In the genomic region with DNA sequence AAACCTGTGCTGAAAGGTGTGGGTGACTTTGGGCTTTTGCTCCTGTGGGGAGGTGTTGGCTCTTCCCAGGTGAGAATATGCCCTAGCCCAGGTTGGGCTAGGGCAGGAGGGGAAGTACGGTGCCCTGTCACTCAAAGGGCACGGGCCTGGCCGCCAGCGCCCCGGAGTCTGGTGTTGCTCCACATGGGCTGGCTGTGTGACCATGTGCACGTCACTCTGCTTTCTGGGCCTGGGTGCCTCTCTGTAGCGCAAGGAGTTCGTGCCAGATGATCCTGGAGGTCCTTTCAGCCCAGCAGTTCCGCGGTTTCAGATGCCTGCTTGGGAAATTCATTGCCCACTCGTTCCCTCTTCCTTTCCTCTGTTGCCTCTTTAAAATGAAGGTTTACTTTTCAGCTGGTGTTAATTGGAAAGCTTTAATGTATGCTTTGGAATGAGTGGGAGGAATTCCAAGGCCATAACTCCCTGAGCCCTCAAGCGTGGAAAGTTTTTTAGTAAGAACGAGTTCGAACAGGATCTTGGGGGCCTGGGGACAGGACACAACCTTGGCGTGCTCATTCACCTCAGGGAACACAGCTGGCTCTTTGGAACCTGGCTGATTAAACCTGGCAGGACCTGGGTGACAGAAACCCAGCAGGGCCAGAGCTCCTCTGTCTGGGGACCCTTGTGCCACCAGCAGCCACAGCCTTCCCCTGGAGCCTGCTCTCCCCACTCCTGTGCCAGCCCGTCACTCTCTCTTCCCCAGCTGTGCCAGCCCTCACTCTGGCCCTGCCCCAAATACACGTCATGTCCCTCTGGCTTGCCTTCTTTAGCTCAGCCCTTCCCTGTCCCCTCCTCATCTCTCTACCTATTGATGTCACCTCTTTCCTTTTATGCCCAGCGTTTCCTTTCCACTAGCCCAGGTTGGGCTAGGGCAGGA, we compare ENCODE assay signal across 9 cellular contexts. TPM values are rescaled to one million over a fixed set of nuclear protein-coding genes. Genes with fewer than 3 reads are reported as not detected.
DNase-seq lines count a peak whose midpoint lies in the region.
"Had no signal": no experiment of that assay in that cellular context is flagged by ENCODE, and none has a peak within 500 bp of the region (broad histone marks: within the 10 kb centered on the region; RNA-seq: fewer than 3 reads in every experiment).

No MANE protein-coding gene starts in this region.

- WGBS in thymus: 63% methylated on average over 18 of the region's 18 CpGs

- H3K9ac ChIP-seq in duodenal mucosa (ENCODE audit: low read depth in 1 of 2, low read length in 2 of 2): no peak overlapping the region

- peak overlapping the region; percentile 42 for H3K27ac ChIP-seq in duodenal mucosa (ENCODE audit: low read depth, low read length)
- H3K27ac ChIP-seq in thymus (ENCODE audit: low read depth): peak overlapping the region; percentile 48
- H3K27ac ChIP-seq: SK-N-MC had no signal

- H3K9me3 ChIP-seq in duodenal mucosa (ENCODE audit: control insufficient read depth in 1 of 2, low read length in 2 of 2) (no peaks in the 10 kb centered on the region), thymus (ENCODE audit: control insufficient read depth) (no peaks in the 10 kb centered on the region)

- peak; percentile 94 for DNase-seq in NCI-H1694 treated with DMSO at 0.1 percent for 48 hours (lab: John Stamatoyannopoulos, UW)
- peak; percentile 83 for DNase-seq in kidney tubule cell (ENCODE audit: low spot score)
- no peak for DNase-seq in NCI-H1105 (lab: John Stamatoyannopoulos, UW)
- DNase-seq in AML-193 (lab: John Stamatoyannopoulos, UW): no peak
- DNase-seq in stimulated activated CD4-positive, alpha-beta T cell treated with anti-CD3 and anti-CD28 coated beads, Interleukin-15, amount 100 ng/mL, for 24 hours: no peak
- DNase-seq: NCI-H187 treated with DMSO at 0.1 percent for 48 hours had no signal

- H3K4me1 ChIP-seq in duodenal mucosa (ENCODE audit: control insufficient read depth in 1 of 2, insufficient read depth in 2 of 2, low read length in 2 of 2) (peaks cover 4 to 7% of the 10 kb centered on the region in 2 donors), thymus (ENCODE audit: control insufficient read depth, insufficient read depth, low read length) (no peaks in the 10 kb centered on the region)

- H3K27me3 ChIP-seq in duodenal mucosa (ENCODE audit: control insufficient read depth in 1 of 2, insufficient read depth in 2 of 2, low read length in 2 of 2) (no peaks in the 10 kb centered on the region), thymus (ENCODE audit: control insufficient read depth, insufficient read depth) (peaks cover 2% of the 10 kb centered on the region)

- H3K36me3 ChIP-seq in duodenal mucosa (ENCODE audit: control insufficient read depth in 1 of 2, insufficient read depth in 2 of 2, low read length in 2 of 2): no peaks in the 10 kb centered on the region
- no peaks in the 10 kb centered on the region for H3K36me3 ChIP-seq in thymus (ENCODE audit: control insufficient read depth, insufficient read depth)

- H3K4me3 ChIP-seq in duodenal mucosa (ENCODE audit: low read depth in 1 of 2, low read length in 2 of 2) (no peak overlapping the region), thymus (ENCODE audit: low read length) (no peak overlapping the region)
- H3K4me3 ChIP-seq: SK-N-MC had no signal

RNA-seq across cellular contexts. Expression of gene TSPAN9, which starts 42.8 kb away (rescaled TPM):
- 10.2 TPM for polyA plus RNA-seq in thymus

Comparison
In these comparisons a context has a peak if more than half of its experiments do, and no peak if none do; other contexts are left out.
1. DNase-seq: peak in NCI-H1694 treated with DMSO at 0.1 percent for 48 hours (single experiment) and kidney tubule cell (single experiment); none in NCI-H1105 (single experiment), AML-193 (0 of 2) and stimulated activated CD4-positive, alpha-beta T cell treated with anti-CD3 and anti-CD28 coated beads, Interleukin-15, amount 100 ng/mL, for 24 hours (single experiment).